ENCODE assay signal across 26 cellular contexts in the genomic region with DNA sequence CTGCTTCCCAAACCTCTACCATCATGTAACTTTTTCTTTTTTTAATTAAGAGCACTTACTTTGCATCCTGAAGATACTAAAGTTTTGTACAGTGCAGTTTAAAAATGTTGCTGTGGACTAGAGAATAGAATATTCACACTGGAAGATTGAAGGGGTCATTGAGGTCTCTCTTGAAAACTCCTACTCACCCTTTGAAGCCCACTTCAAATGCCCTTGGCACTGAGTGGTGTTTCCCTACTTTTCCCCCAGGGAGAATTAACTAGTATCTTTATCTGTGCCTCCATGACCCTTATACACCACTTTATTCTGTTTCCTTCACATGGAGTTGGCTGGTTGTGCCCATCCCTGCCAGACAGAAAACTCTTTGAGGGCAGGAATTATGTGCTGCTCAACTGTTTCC. TPM values are rescaled to one million over a fixed set of nuclear protein-coding genes. Genes with fewer than 3 reads are reported as not detected.
"Had no signal": no experiment of that assay in that cellular context is flagged by ENCODE, and none has a peak within 500 bp of the region (broad histone marks: within the 10 kb centered on the region; RNA-seq: fewer than 3 reads in every experiment).

No MANE protein-coding gene starts in this region.

- H3K36me3 ChIP-seq: stomach, suprapubic skin, thoracic aorta, thyroid gland, tibial artery, tibial nerve, transverse colon, upper lobe of left lung, upper lobe of right lung, uterus, vagina had no signal

- H3K4me3 ChIP-seq: stomach, suprapubic skin, testis, thoracic aorta, thyroid gland, tibial artery, tibial nerve, transverse colon, upper lobe of left lung, upper lobe of right lung, uterus, vagina had no signal

- H3K27ac ChIP-seq: stomach, suprapubic skin, testis, thoracic aorta, thyroid gland, tibial artery, tibial nerve, transverse colon, upper lobe of left lung, upper lobe of right lung, uterus, vagina had no signal

- H3K27me3 ChIP-seq: testis, thyroid gland, upper lobe of left lung, vagina had no signal

- H3K9me3 ChIP-seq: stomach, suprapubic skin, testis, thoracic aorta, thyroid gland, tibial artery, tibial nerve, transverse colon, upper lobe of left lung, upper lobe of right lung, uterus, vagina had no signal

- DNase-seq: stimulated activated CD4-positive, alpha-beta T cell treated with anti-CD3 and anti-CD28 coated beads, Interleukin-2, amount 100 ng/mL, for 48 hours; stimulated activated CD4-positive, alpha-beta T cell treated with anti-CD3 and anti-CD28 coated beads, Interleukin-4, amount 100 ng/mL, for 1 hour; stimulated activated CD4-positive, alpha-beta T cell treated with anti-CD3 and anti-CD28 coated beads, Interleukin-4, amount 100 ng/mL, for 24 hours; stimulated activated CD4-positive, alpha-beta T cell treated with anti-CD3 and anti-CD28 coated beads, Interleukin-4, amount 100 ng/mL, for 4 hours; stimulated activated CD8-positive, alpha-beta memory T cell treated with anti-CD3 and anti-CD28 coated beads, Interleukin-4, amount 100 ng/mL, for 48 hours; stimulated activated naive B cell treated with anti-CD40 and anti-IgM and Interleukin-4, amounts not matched to agents 10 μg/mL and 1 μg/mL and 100 μg/mL, for 72 hours; stimulated activated naive CD4-positive, alpha-beta T cell; stimulated activated naive CD4-positive, alpha-beta T cell treated with Interleukin-2 at 50 U/mL for 16 hours; stimulated activated naive CD8-positive, alpha-beta T cell treated with anti-CD3 and anti-CD28 coated beads, Interleukin-15, amount 100 ng/mL, for 72 hours; stimulated activated naive CD8-positive, alpha-beta T cell treated with anti-CD3 and anti-CD28 coated beads, Interleukin-15, Interleukin-2, amounts not matched to agents 100 U/mL and 50 U/mL, for 24 hours; stomach; substantia nigra; testis; thyroid gland; tibial artery; transverse colon; trophoblast cell; upper lobe of left lung; upper lobe of right lung; uterus had no signal

- ATAC-seq: stimulated activated effector memory CD8-positive, alpha-beta T cell treated with anti-CD3 and anti-CD28 coated beads, Interleukin-12 subunit alpha, Interleukin-12 subunit beta, amount 100 ng/mL, for 72 hours; stimulated activated memory B cell treated with anti-CD40 and anti-IgM and Interleukin-4, amounts not matched to agents 10 μg/mL and 1 μg/mL and 100 μg/mL, for 72 hours; stimulated activated naive B cell treated with anti-CD40 and anti-IgM and Interleukin-4, amounts not matched to agents 10 μg/mL and 1 μg/mL and 100 μg/mL, for 72 hours; stimulated activated naive CD8-positive, alpha-beta T cell treated with anti-CD3 and anti-CD28 coated beads, Interleukin-15, amount 100 ng/mL, for 72 hours; stimulated activated naive CD8-positive, alpha-beta T cell treated with anti-CD3 and anti-CD28 coated beads, Interleukin-15, Interleukin-2, amounts not matched to agents 100 U/mL and 50 U/mL, for 24 hours; upper lobe of right lung had no signal

- H3K4me1 ChIP-seq: stomach, suprapubic skin, testis, thyroid gland, tibial artery, tibial nerve, transverse colon, upper lobe of left lung, upper lobe of right lung, uterus, vagina had no signal

RNA-seq across cellular contexts. Expression of a gene that starts 19.6 kb away (rescaled TPM):
- polyA plus RNA-seq: stomach had no signal
